Comparison of ENCODE assay signal across 8 cellular contexts in genomic region chr19:1239796-1240737, GRCh38. TPM values are rescaled to one million over a fixed set of nuclear protein-coding genes. Genes with fewer than 3 reads are reported as not detected.
A peak's percentile ranks its signal among the peaks of the same experiment; 100 is the strongest.
DNase-seq lines count a peak whose midpoint lies in the region; ATAC-seq and TF ChIP-seq lines count a peak whose summit lies in the region.

No MANE protein-coding gene starts in this region.

- TF ChIP-seq CTCF in DOHH2 (IDR thresholded peaks at IDR 0.05; ENCODE audit: low read depth, low read length, poor library complexity, severe bottlenecking) (peak; percentile 69), left lung (IDR thresholded peaks at IDR 0.05) (peak; percentile 86 to 89)

- peaks cover 22% of the 10 kb centered on the region for H3K36me3 ChIP-seq in DOHH2 (ENCODE audit: control insufficient read depth, low read length)
- H3K36me3 ChIP-seq in left lung, result no peaks in the 10 kb centered on the region

- H3K9me3 ChIP-seq in DOHH2 (ENCODE audit: control insufficient read depth, insufficient read depth, low read length) (no peaks in the 10 kb centered on the region), left lung (no peaks in the 10 kb centered on the region)

- peak; percentile 40 for ATAC-seq in HG02885 (IDR thresholded peaks at IDR 0.05; ENCODE audit: poor library complexity, unreplicated experiment)
- peak; percentile 55 for ATAC-seq in left lung
- no peak for ATAC-seq in HG03469 (IDR thresholded peaks at IDR 0.05; ENCODE audit: unreplicated experiment)

- H4K20me1 ChIP-seq in DOHH2 (ENCODE audit: control insufficient read depth, insufficient read depth, low read depth, low read length), result no peaks in the 10 kb centered on the region

- H3K4me2 ChIP-seq in DOHH2 (ENCODE audit: low read length), result peak overlapping the region; percentile 99

- H3F3A ChIP-seq in DOHH2 (ENCODE audit: control insufficient read depth, insufficient read depth), result peaks cover 19% of the 10 kb centered on the region

- H3K27me3 ChIP-seq in DOHH2 (ENCODE audit: control insufficient read depth, low read length), result peaks cover 35% of the 10 kb centered on the region
- H3K27me3 ChIP-seq in left lung, result peaks cover 0 to 53% of the 10 kb centered on the region in 2 donors

- 0 out of 2 replicates have a peak overlapping the region, but pooled peaks have one; percentile 13 for H3K27ac ChIP-seq in DOHH2 (ENCODE audit: low read depth, low read length)
- peak overlapping the region; percentile 61 to 81 for H3K27ac ChIP-seq in left lung

- H3K4me3 ChIP-seq in DOHH2 (ENCODE audit: low read length) (peak overlapping the region; percentile 95), left lung (peak overlapping the region; percentile 13 to 88)

- no peaks in the 10 kb centered on the region for H3K9me2 ChIP-seq in DOHH2 (replicated peaks; ENCODE audit: control insufficient read depth, low read length)

- H3K79me2 ChIP-seq in DOHH2 (ENCODE audit: control insufficient read depth, low read length), result peaks cover 38% of the 10 kb centered on the region

- peak; percentile 78 for DNase-seq in NCI-H510A (lab: John Stamatoyannopoulos, UW)
- peak; percentile 92 for DNase-seq in activated CD4-positive, alpha-beta T cell treated with anti-CD3 and anti-CD28 coated beads, Interleukin-2, amount 50 U/mL, for 1 hour
- DNase-seq in dedifferentiated amniotic fluid mesenchymal stem cell (ENCODE audit: extremely low spot score), result peak; percentile 83
- DNase-seq in left lung, result peak; percentile 87 to 96
- DNase-seq in stimulated activated CD4-positive, alpha-beta T cell treated with anti-CD3 and anti-CD28 coated beads, Interleukin-2, amount 100 ng/mL, for 4 hours (ENCODE audit: low read depth), result peak; percentile 94

- intact Hi-C loops in left lung (cut with DNase I), result no loop called here

- H3K4me1 ChIP-seq in DOHH2 (ENCODE audit: control insufficient read depth, low read length) (peaks cover 55% of the 10 kb centered on the region), left lung (peaks cover 37 to 74% of the 10 kb centered on the region in 2 donors)

RNA-seq across cellular contexts. Expression of gene ATP5F1D, which starts 1.5 kb away (rescaled TPM):
- 100 to 1,000 TPM; 139 to 161 TPM for total RNA-seq in left lung

RNA-seq across cellular contexts. Expression of gene CBARP, which starts 2.3 kb away (rescaled TPM):
- 1 to 10 TPM in 1 of 2 donors, under 1 TPM in 1; 0.55 to 1.5 TPM for total RNA-seq in left lung

RNA-seq across cellular contexts. Expression of gene MIDN, which starts 8.3 kb away (rescaled TPM):
- 100 to 1,000 TPM in 1 of 2 donors, 10 to 100 TPM in 1; 87.4 to 115 TPM for total RNA-seq in left lung

RNA-seq across cellular contexts. Expression of gene CIRBP, which starts 29.1 kb away (rescaled TPM):
- 100 to 1,000 TPM; 220 to 235 TPM for total RNA-seq in left lung

RNA-seq across cellular contexts. Expression of gene STK11, which starts 34.5 kb away (rescaled TPM):
- total RNA-seq in left lung, result 10 to 100 TPM; 42.6 to 52.0 TPM
